ENCODE assay signal across 28 cellular contexts in genomic region chr12:106157802-106158201, GRCh38. TPM values are rescaled to one million over a fixed set of nuclear protein-coding genes. Genes with fewer than 3 reads are reported as not detected.
DNase-seq lines count a peak whose midpoint lies in the region; ATAC-seq, FAIRE-seq and TF ChIP-seq lines count a peak whose summit lies in the region.
"Had no signal": no experiment of that assay in that cellular context is flagged by ENCODE, and none has a peak within 500 bp of the region (broad histone marks: within the 10 kb centered on the region; RNA-seq: fewer than 3 reads in every experiment).

No MANE protein-coding gene starts in this region.

- H3K4me1 ChIP-seq in IMR-90 (ENCODE audit: control insufficient read depth, insufficient read depth, low read length), result peaks cover 6% of the 10 kb centered on the region
- H3K4me1 ChIP-seq in adipocyte (ENCODE audit: control insufficient read depth, insufficient read depth, low read length), result no peaks in the 10 kb centered on the region
- H3K4me1 ChIP-seq: BE2C had no signal

- no peak overlapping the region for H2BK5ac ChIP-seq in IMR-90 (ENCODE audit: low read depth, low read length, poor library complexity, severe bottlenecking)

- H3K23ac ChIP-seq in IMR-90 (ENCODE audit: low read depth, low read length), result no peak overlapping the region

- no peaks in the 10 kb centered on the region for H4K20me1 ChIP-seq in IMR-90 (ENCODE audit: insufficient read depth, low read length)
- H4K20me1 ChIP-seq: BLaER1 had no signal

- no peak overlapping the region for H3K4me3 Mint-ChIP-seq in osteocyte (ENCODE audit: unreplicated experiment)
- H3K4me3 Mint-ChIP-seq in natural killer cell treated with Interleukin-12 subunit alpha and Interleukin-12 subunit beta and Interleukin-15 and Interleukin-18, amount 100 ng/mL, for 72 hours, result no peak overlapping the region
- no peak overlapping the region for H3K4me3 Mint-ChIP-seq in activated CD4-positive, alpha-beta memory T cell treated with anti-CD3 and anti-CD28 coated beads for 36 hours
- H3K4me3 Mint-ChIP-seq: CD14-positive monocyte; CD4-positive, alpha-beta memory T cell; CD4-positive, CD25-positive, alpha-beta regulatory T cell; CD8-positive, alpha-beta memory T cell had no signal

- dilution Hi-C loops in IMR-90 (cut with HindIII; ENCODE audit: low sequenced_read_pairs, unreplicated experiment), result no loop called here

- no peak overlapping the region for H2AFZ ChIP-seq in IMR-90 (replicated peaks; ENCODE audit: low read length, poor library complexity)

- H3K27ac ChIP-seq in IMR-90 (ENCODE audit: insufficient read depth, low read length), result no peak overlapping the region
- H3K27ac ChIP-seq: BLaER1 had no signal

- H4K91ac ChIP-seq in IMR-90 (ENCODE audit: insufficient read depth, low read depth, low read length), result no peak overlapping the region

- no peaks in the 10 kb centered on the region for H3K36me3 Mint-ChIP-seq in osteocyte (ENCODE audit: unreplicated experiment)
- no peaks in the 10 kb centered on the region for H3K36me3 Mint-ChIP-seq in natural killer cell treated with Interleukin-12 subunit alpha and Interleukin-12 subunit beta and Interleukin-15 and Interleukin-18, amount 100 ng/mL, for 72 hours
- no peaks in the 10 kb centered on the region for H3K36me3 Mint-ChIP-seq in activated CD4-positive, alpha-beta memory T cell treated with anti-CD3 and anti-CD28 coated beads for 36 hours
- H3K36me3 Mint-ChIP-seq: CD14-positive monocyte; CD4-positive, alpha-beta memory T cell; CD4-positive, CD25-positive, alpha-beta regulatory T cell had no signal

- no peak overlapping the region for H3K56ac ChIP-seq in IMR-90 (ENCODE audit: extremely low read depth, insufficient read depth, low read length)

- BruUV-seq in IMR-90 (replicated peaks; lab: Mats Ljungman, UMichigan), result no TSS peak

- no peak overlapping the region for H2BK20ac ChIP-seq in IMR-90 (ENCODE audit: low read depth, low read length)

- H3K4me2 ChIP-seq in IMR-90 (ENCODE audit: low read depth, low read length), result peak overlapping the region; percentile 26; the same call in 1 of the 2 replicates
- H3K4me2 ChIP-seq: BLaER1 had no signal

- H3K36me3 ChIP-seq in IMR-90 (ENCODE audit: control insufficient read depth, insufficient read depth, low read length) (no peaks in the 10 kb centered on the region), adipocyte (ENCODE audit: control insufficient read depth, insufficient read depth, low read length, severe bottlenecking) (no peaks in the 10 kb centered on the region)
- H3K36me3 ChIP-seq: BE2C, BLaER1 had no signal

- H3K9me1 ChIP-seq in IMR-90 (ENCODE audit: insufficient read depth, low read length), result no peaks in the 10 kb centered on the region

- peak; percentile 76 for ATAC-seq in IMR-90 (ENCODE audit: low read depth)
- ATAC-seq in natural killer cell treated with Interleukin-12 subunit alpha and Interleukin-12 subunit beta and Interleukin-15 and Interleukin-18, amount 100 ng/mL, for 72 hours, result no peak
- no peak for ATAC-seq in HG02885 (IDR thresholded peaks at IDR 0.05; ENCODE audit: poor library complexity, unreplicated experiment)
- ATAC-seq: GM12878 had no signal

- WGBS in IMR-90 (ENCODE audit: extremely low coverage in 2 of 2, insufficient read length in 1 of 2), 2 experiments, result no CpG with 5 or more reads among the region's 2 CpGs

- H3K9me3 ChIP-seq in IMR-90 (ENCODE audit: control insufficient read depth, insufficient read depth, low read length), result peaks cover 4% of the 10 kb centered on the region; the same call in 1 of the 2 replicates
- no peaks in the 10 kb centered on the region for H3K9me3 ChIP-seq in adipocyte (ENCODE audit: control insufficient read depth, low read length)
- H3K9me3 ChIP-seq: BE2C, BLaER1 had no signal

- no peaks in the 10 kb centered on the region for H3K79me1 ChIP-seq in IMR-90 (ENCODE audit: low read depth in 1 of 2, low read length in 2 of 2)

- H3K9me3 Mint-ChIP-seq in osteocyte (ENCODE audit: unreplicated experiment), result no peaks in the 10 kb centered on the region
- H3K9me3 Mint-ChIP-seq in natural killer cell treated with Interleukin-12 subunit alpha and Interleukin-12 subunit beta and Interleukin-15 and Interleukin-18, amount 100 ng/mL, for 72 hours, result no peaks in the 10 kb centered on the region
- no peaks in the 10 kb centered on the region for H3K9me3 Mint-ChIP-seq in activated CD4-positive, alpha-beta memory T cell treated with anti-CD3 and anti-CD28 coated beads for 36 hours

- H3K4me3 ChIP-seq in IMR-90 (ENCODE audit: insufficient read depth, low read depth, low read length) (no peak overlapping the region), adipocyte (ENCODE audit: low read length) (no peak overlapping the region)
- H3K4me3 ChIP-seq: BLaER1, GM12878 had no signal

- H3K27me3 ChIP-seq in IMR-90 (ENCODE audit: control insufficient read depth, insufficient read depth, low read length) (peaks cover 3% of the 10 kb centered on the region), adipocyte (replicated peaks; ENCODE audit: control insufficient read depth, insufficient read depth, low read length) (peaks cover 5% of the 10 kb centered on the region)
- H3K27me3 ChIP-seq: BE2C, BLaER1 had no signal

- no peak overlapping the region for H2BK15ac ChIP-seq in IMR-90 (ENCODE audit: low read depth, low read length)

- H3K14ac ChIP-seq in IMR-90 (replicated peaks; ENCODE audit: low read depth, low read length), result no peak overlapping the region

- intact Hi-C loops in IMR-90 (cut with micrococcal nuclease), result no loop called here
- intact Hi-C loops in activated CD4-positive, alpha-beta memory T cell treated with anti-CD3 and anti-CD28 coated beads for 36 hours (cut with micrococcal nuclease), result no loop called here

- DNase-seq in EL (peak; percentile 61), IMR-90 (no peak), adipocyte (ENCODE audit: low read depth) (peak; percentile 50), osteocyte (ENCODE audit: extremely low spot score, unreplicated experiment) (no peak), HTR-8/SVneo (ENCODE audit: insufficient read length, low spot score) (no peak)
- no peak for DNase-seq in natural killer cell treated with Interleukin-12 subunit alpha and Interleukin-12 subunit beta and Interleukin-15 and Interleukin-18, amount 100 ng/mL, for 72 hours (ENCODE audit: low spot score)
- no peak for DNase-seq in activated CD4-positive, alpha-beta memory T cell treated with anti-CD3 and anti-CD28 coated beads for 36 hours
- DNase-seq: 8988T; ACHN; BE2C; C1 segment of cervical spinal cord; CD4-positive, alpha-beta memory T cell; CD4-positive, CD25-positive, alpha-beta regulatory T cell; CD8-positive, alpha-beta memory T cell; COR-L47; DMS 273 treated with DMSO at 0.1 percent for 48 hours; DMS153; DMS53; DMS79; DND-41; GDM1 had no signal

- H2BK120ac ChIP-seq in IMR-90 (ENCODE audit: low read depth, low read length), result no peak overlapping the region

- POLR2A ChIA-PET in IMR-90 (lab: Charles Lee; ENCODE audit: unreplicated experiment), result no interaction called here
- POLR2A ChIA-PET in activated CD4-positive, alpha-beta memory T cell treated with anti-CD3 and anti-CD28 coated beads for 36 hours (lab: Charles Lee), result no interaction called here

- H2AK9ac ChIP-seq in IMR-90 (replicated peaks; ENCODE audit: low read depth, low read length, poor library complexity), result no peak overlapping the region

- peaks cover 28% of the 10 kb centered on the region for H3K4me1 Mint-ChIP-seq in osteocyte (ENCODE audit: unreplicated experiment)
- H3K4me1 Mint-ChIP-seq in natural killer cell treated with Interleukin-12 subunit alpha and Interleukin-12 subunit beta and Interleukin-15 and Interleukin-18, amount 100 ng/mL, for 72 hours (ENCODE audit: low read depth in 2 of 2), result no peaks in the 10 kb centered on the region
- no peaks in the 10 kb centered on the region for H3K4me1 Mint-ChIP-seq in activated CD4-positive, alpha-beta memory T cell treated with anti-CD3 and anti-CD28 coated beads for 36 hours (ENCODE audit: low read depth)
- H3K4me1 Mint-ChIP-seq: CD14-positive monocyte; CD4-positive, alpha-beta memory T cell; CD4-positive, CD25-positive, alpha-beta regulatory T cell; CD8-positive, alpha-beta memory T cell had no signal

- no peak for FAIRE-seq in HTR-8/SVneo (lab: Jason Lieb, UNC)
- FAIRE-seq: GM12878, GM12892, GM18507, GM19239 had no signal

- no peak overlapping the region for H4K5ac ChIP-seq in IMR-90 (ENCODE audit: low read depth, low read length)

- no peak for TF ChIP-seq POLR2A in IMR-90 (IDR thresholded peaks at IDR 0.05; ENCODE audit: low read depth, low read length)

- CTCF ChIA-PET in IMR-90 (lab: Yijun Ruan, JAX), result interaction anchor here (0.9 to 2.2 kb wide), 3 partner anchors 9 to 22 kb away, joined by 3 to 11 read pairs (median 5); no protein-coding TSS in a partner anchor
- CTCF ChIA-PET in activated CD4-positive, alpha-beta memory T cell treated with anti-CD3 and anti-CD28 coated beads for 36 hours (lab: Charles Lee), result no interaction called here

- no peak overlapping the region for H3K18ac ChIP-seq in IMR-90 (ENCODE audit: low read depth, low read length)

- TF ChIP-seq CTCF in IMR-90 (conservative IDR thresholded peaks at IDR 0.05; ENCODE audit: low read depth, low read length) (no peak), osteocyte (IDR thresholded peaks at IDR 0.05) (no peak)

- no peak for TF ChIP-seq RAD21 in IMR-90 (IDR thresholded peaks at IDR 0.05; ENCODE audit: low read length)

- no peak overlapping the region for H2AK5ac ChIP-seq in IMR-90 (ENCODE audit: low read depth, low read length)

- in situ Hi-C loops in IMR-90 (cut with MboI; ENCODE audit: low sequenced_read_pairs), result no loop called here

- H3K9ac ChIP-seq in IMR-90 (ENCODE audit: low read depth, low read length) (no peak overlapping the region), adipocyte (ENCODE audit: low read length) (no peak overlapping the region)
- H3K9ac ChIP-seq: BLaER1 had no signal

- no peaks in the 10 kb centered on the region for H3K27me3 Mint-ChIP-seq in osteocyte (ENCODE audit: unreplicated experiment)
- peaks cover 24 to 26% of the 10 kb centered on the region in 2 donors for H3K27me3 Mint-ChIP-seq in natural killer cell treated with Interleukin-12 subunit alpha and Interleukin-12 subunit beta and Interleukin-15 and Interleukin-18, amount 100 ng/mL, for 72 hours
- H3K27me3 Mint-ChIP-seq in activated CD4-positive, alpha-beta memory T cell treated with anti-CD3 and anti-CD28 coated beads for 36 hours, result peaks cover 9% of the 10 kb centered on the region

- H3K27ac Mint-ChIP-seq in osteocyte (ENCODE audit: unreplicated experiment), result peak overlapping the region; percentile 15
- H3K27ac Mint-ChIP-seq in natural killer cell treated with Interleukin-12 subunit alpha and Interleukin-12 subunit beta and Interleukin-15 and Interleukin-18, amount 100 ng/mL, for 72 hours, result no peak overlapping the region
- H3K27ac Mint-ChIP-seq in activated CD4-positive, alpha-beta memory T cell treated with anti-CD3 and anti-CD28 coated beads for 36 hours, result no peak overlapping the region
- H3K27ac Mint-ChIP-seq: CD14-positive monocyte; CD4-positive, alpha-beta memory T cell; CD8-positive, alpha-beta memory T cell had no signal

- H3K4ac ChIP-seq in IMR-90 (ENCODE audit: low read depth, low read length), result no peak overlapping the region

- H4K8ac ChIP-seq in IMR-90 (ENCODE audit: low read depth in 2 of 2, low read length in 2 of 2), result no peak overlapping the region

RNA-seq across cellular contexts. Expression of gene NUAK1, which starts 19.0 kb away (rescaled TPM):
- total RNA-seq in IMR-90 (2012; rRNA removed), result 8.8 and 8.9 TPM in 2 replicates
- polyA plus RNA-seq in IMR-90 (2012; rRNA removed), result 4.8 and 4.9 TPM in 2 replicates
- polyA plus RNA-seq in IMR-90 (2012; cell fraction: cytosol; rRNA removed), result 3.0 and 3.1 TPM in 2 replicates
- 4.5 and 10.4 TPM in 2 replicates for polyA plus RNA-seq in IMR-90 (2012; cell fraction: nucleus; rRNA removed; ENCODE audit: low replicate concordance)
- 20.2 and 21.1 TPM in 2 replicates for total RNA-seq in osteocyte
- total RNA-seq in natural killer cell treated with Interleukin-12 subunit alpha and Interleukin-12 subunit beta and Interleukin-15 and Interleukin-18, amount 100 ng/mL, for 72 hours, result 1 to 10 TPM in 1 of 2 donors, under 1 TPM in 1; 0.05 to 1.6 TPM
- under 1 TPM in 1 of 2 experiments, not detected in 1; 0.05 TPM for total RNA-seq in activated CD4-positive, alpha-beta memory T cell treated with anti-CD3 and anti-CD28 coated beads for 36 hours
- total RNA-seq: CD4-positive, alpha-beta memory T cell; CD4-positive, CD25-positive, alpha-beta regulatory T cell; CD8-positive, alpha-beta memory T cell had no signal
- polyA plus RNA-seq: CD14-positive monocyte; CD4-positive, alpha-beta memory T cell; CD4-positive, CD25-positive, alpha-beta regulatory T cell had no signal

Comparison
In these comparisons a context has a peak if more than half of its experiments do, and no peak if none do; other contexts are left out.
1. DNase-seq: peak in EL (single experiment) and adipocyte (single experiment); none in IMR-90 (single experiment), osteocyte (single experiment), natural killer cell treated with Interleukin-12 subunit alpha and Interleukin-12 subunit beta and Interleukin-15 and Interleukin-18, amount 100 ng/mL, for 72 hours (single experiment), HTR-8/SVneo (single experiment) and activated CD4-positive, alpha-beta memory T cell treated with anti-CD3 and anti-CD28 coated beads for 36 hours (single experiment).